ENCODE assay signal across 8 cellular contexts in the genomic region with DNA sequence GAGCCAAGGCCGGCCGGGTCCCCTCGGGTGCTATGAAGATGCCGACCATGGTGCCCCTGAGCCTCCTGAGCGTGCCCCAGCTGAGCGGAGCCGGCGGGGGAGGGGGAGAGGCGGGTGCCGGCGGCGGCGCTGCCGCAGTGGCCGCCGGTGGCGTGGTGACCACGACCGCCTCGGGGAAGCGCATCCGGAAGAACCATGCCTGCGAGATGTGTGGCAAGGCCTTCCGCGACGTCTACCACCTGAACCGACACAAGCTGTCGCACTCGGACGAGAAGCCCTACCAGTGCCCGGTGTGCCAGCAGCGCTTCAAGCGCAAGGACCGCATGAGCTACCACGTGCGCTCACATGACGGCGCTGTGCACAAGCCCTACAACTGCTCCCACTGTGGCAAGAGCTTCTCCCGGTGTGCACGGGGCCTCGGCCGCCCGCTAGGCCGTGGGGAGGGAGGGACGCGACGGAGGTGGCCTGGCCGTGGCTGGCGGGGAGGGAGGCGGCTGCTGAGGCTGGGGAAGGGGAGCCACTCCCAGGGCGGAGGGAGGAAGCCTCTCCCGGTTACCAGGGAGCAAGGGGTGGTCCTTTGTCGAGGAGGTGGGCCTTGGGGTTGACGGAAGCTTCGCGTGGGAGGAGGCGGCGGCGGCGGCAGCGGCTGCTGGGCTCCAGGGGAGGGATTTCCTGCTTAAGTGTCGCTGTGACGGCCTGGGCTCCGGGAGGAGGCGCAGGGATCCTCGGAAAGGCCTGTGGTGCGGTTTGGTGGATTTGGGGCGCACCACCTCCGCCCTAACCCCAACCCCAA. TPM values are rescaled to one million over a fixed set of nuclear protein-coding genes. Genes with fewer than 3 reads are reported as not detected.
A peak's percentile ranks its signal among the peaks of the same experiment; 100 is the strongest.
DNase-seq lines count a peak whose midpoint lies in the region; ATAC-seq, FAIRE-seq and TF ChIP-seq lines count a peak whose summit lies in the region.

No MANE protein-coding gene starts in this region.

- peaks cover 70% of the 10 kb centered on the region for H3K4me1 Mint-ChIP-seq in central memory CD8-positive, alpha-beta T cell

- FAIRE-seq in keratinocyte (lab: Jason Lieb, UNC) = peak; percentile 39

- H3K4me2 ChIP-seq in keratinocyte (ENCODE audit: control insufficient read depth, extremely low read depth, insufficient read depth, low read depth, low read length) = peak overlapping the region; percentile 94

- peaks cover 36% of the 10 kb centered on the region for H3K4me1 ChIP-seq in keratinocyte (ENCODE audit: control insufficient read depth, extremely low read depth, insufficient read depth, low read length)

- H3K9ac ChIP-seq in keratinocyte (ENCODE audit: control insufficient read depth, extremely low read depth, insufficient read depth, low read length) = peak overlapping the region; percentile 78

- H3K4me3 Mint-ChIP-seq in central memory CD8-positive, alpha-beta T cell = peak overlapping the region; percentile 92

- H3K79me2 ChIP-seq in keratinocyte (ENCODE audit: control insufficient read depth, insufficient read depth, low read length) = peaks cover 22% of the 10 kb centered on the region

- H3K9me1 ChIP-seq in keratinocyte (ENCODE audit: control insufficient read depth, extremely low read depth, insufficient read depth, low read length) = peaks cover 2% of the 10 kb centered on the region

- H3K27me3 Mint-ChIP-seq in central memory CD8-positive, alpha-beta T cell = no peaks in the 10 kb centered on the region

- DNase-seq in COR-L47 (lab: John Stamatoyannopoulos, UW) (peak; percentile 86), HCEC 1CT (peak; percentile 89), NCI-H446 (lab: John Stamatoyannopoulos, UW) (peak; percentile 84 to 86), keratinocyte (ENCODE audit: low read depth, low spot score) (no peak)
- peak; percentile 74 to 88 for DNase-seq in central memory CD8-positive, alpha-beta T cell (ENCODE audit: low spot score in 2 of 2)
- peak; percentile 83 for DNase-seq in stimulated activated CD4-positive, alpha-beta T cell treated with anti-CD3 and anti-CD28 coated beads, Interleukin-12 subunit alpha, Interleukin-12 subunit beta, amount 100 ng/mL, for 4 hours

- H3K9me3 ChIP-seq in keratinocyte (ENCODE audit: control insufficient read depth, low read depth, low read length) = no peaks in the 10 kb centered on the region

- ATAC-seq in activated CD4-positive, CD25-positive, alpha-beta regulatory T cell treated with anti-CD3 and anti-CD28 coated beads, Interleukin-2, amount 50 U/mL, for 24 hours = peak; percentile 32 to 36
- ATAC-seq in central memory CD8-positive, alpha-beta T cell (replicated peaks; ENCODE audit: extremely low read depth, poor library complexity, severe bottlenecking) = peak; percentile 49
- no peak for ATAC-seq in GM19397 (IDR thresholded peaks at IDR 0.05; ENCODE audit: unreplicated experiment)

- dilution Hi-C loops in keratinocyte (cut with MboI; ENCODE audit: extremely low pct_ligation_motif_present, low sequenced_read_pairs) = no loop called here

- no peaks in the 10 kb centered on the region for H3K9me3 Mint-ChIP-seq in central memory CD8-positive, alpha-beta T cell

- peaks cover 43% of the 10 kb centered on the region for H3K36me3 Mint-ChIP-seq in central memory CD8-positive, alpha-beta T cell (ENCODE audit: insufficient read depth)

- peak overlapping the region; percentile 47 to 83 (median 77) for H3K4me3 ChIP-seq in keratinocyte (ENCODE audit: control insufficient read depth in 2 of 3, extremely low read depth in 1 of 3, insufficient read depth in 2 of 3, low read depth in 1 of 3, low read length in 3 of 3)

- TF ChIP-seq CTCF in keratinocyte (optimal IDR thresholded peaks at IDR 0.05 in 1 of 3, IDR thresholded peaks at IDR 0.05 in 1 of 3, conservative IDR thresholded peaks at IDR 0.05 in 1 of 3; ENCODE audit: extremely low read depth in 1 of 3, insufficient read depth in 2 of 3, low read length in 3 of 3) = peak; percentile 45 to 71 (median 60)

- peak overlapping the region; percentile 61 for H3K27ac ChIP-seq in keratinocyte (ENCODE audit: control insufficient read depth, insufficient read depth, low read length)

- no peaks in the 10 kb centered on the region for H4K20me1 ChIP-seq in keratinocyte (ENCODE audit: control insufficient read depth, extremely low read depth, insufficient read depth, low read length)

- H3K27ac Mint-ChIP-seq in central memory CD8-positive, alpha-beta T cell (ENCODE audit: low read depth) = peak overlapping the region; percentile 92

- H3K36me3 ChIP-seq in keratinocyte (ENCODE audit: control insufficient read depth in 2 of 2, extremely low read depth in 1 of 2, insufficient read depth in 2 of 2, low read length in 2 of 2) = peaks cover 8 to 9% of the 10 kb centered on the region in 2 experiments

- peaks cover 10% of the 10 kb centered on the region for H3K27me3 ChIP-seq in keratinocyte (ENCODE audit: control insufficient read depth, extremely low read depth, insufficient read depth, low read length)

- H2AFZ ChIP-seq in keratinocyte (ENCODE audit: control insufficient read depth, low read length) = no peak overlapping the region

RNA-seq across cellular contexts. Expression of a gene that starts 1.3 kb away (rescaled TPM):
- 48.5 to 82.3 TPM (median 59.0 TPM) in 3 replicates for polyA plus RNA-seq in keratinocyte
- 43.0 TPM for polyA plus RNA-seq in keratinocyte (2011; ENCODE audit: low read depth)
- 56.3 and 78.7 TPM in 2 replicates for polyA plus RNA-seq in keratinocyte (2011; cell fraction: cytosol; rRNA removed)
- 42.7 and 43.6 TPM in 2 replicates for polyA plus RNA-seq in keratinocyte (2011; cell fraction: nucleus; rRNA removed)
- polyA plus RNA-seq in keratinocyte (2012; ENCODE audit: low replicate concordance) = 63.9 and 156 TPM in 2 replicates
- 139 to 296 TPM (median 165 TPM) in 3 replicates for polyA minus RNA-seq in keratinocyte
- 198 TPM for polyA minus RNA-seq in keratinocyte (2011; cell fraction: cytosol; rRNA and poly(A)+ RNA removed)
- 32.3 and 42.1 TPM in 2 replicates for polyA minus RNA-seq in keratinocyte (2011; cell fraction: nucleus; rRNA and poly(A)+ RNA removed)

RNA-seq across cellular contexts. Expression of a gene that starts 4.4 kb away (rescaled TPM):
- not detected in 3 replicates for polyA plus RNA-seq in keratinocyte
- polyA plus RNA-seq in keratinocyte (2011; ENCODE audit: low read depth) = not detected
- polyA plus RNA-seq in keratinocyte (2011; cell fraction: cytosol; rRNA removed) = not detected in 2 replicates
- 0.04 and 0.14 TPM in 2 replicates for polyA plus RNA-seq in keratinocyte (2011; cell fraction: nucleus; rRNA removed)
- 0.10 and 0.38 TPM in 2 replicates for polyA plus RNA-seq in keratinocyte (2012; ENCODE audit: low replicate concordance)
- not detected in 3 replicates for polyA minus RNA-seq in keratinocyte
- polyA minus RNA-seq in keratinocyte (2011; cell fraction: cytosol; rRNA and poly(A)+ RNA removed) = not detected
- not detected in 2 replicates for polyA minus RNA-seq in keratinocyte (2011; cell fraction: nucleus; rRNA and poly(A)+ RNA removed)

RNA-seq across cellular contexts. Expression of a gene that starts 8.3 kb away (rescaled TPM):
- polyA plus RNA-seq in keratinocyte = 6.4 to 17.1 TPM (median 13.6 TPM) in 3 replicates
- 2.7 TPM for polyA plus RNA-seq in keratinocyte (2011; ENCODE audit: low read depth)
- 5.9 and 12.0 TPM in 2 replicates for polyA plus RNA-seq in keratinocyte (2011; cell fraction: cytosol; rRNA removed)
- polyA plus RNA-seq in keratinocyte (2011; cell fraction: nucleus; rRNA removed) = 5.1 and 5.3 TPM in 2 replicates
- 4.7 and 19.3 TPM in 2 replicates for polyA plus RNA-seq in keratinocyte (2012; ENCODE audit: low replicate concordance)
- 1.5 to 2.7 TPM (median 2.0 TPM) in 3 replicates for polyA minus RNA-seq in keratinocyte
- 4.2 TPM for polyA minus RNA-seq in keratinocyte (2011; cell fraction: cytosol; rRNA and poly(A)+ RNA removed)
- polyA minus RNA-seq in keratinocyte (2011; cell fraction: nucleus; rRNA and poly(A)+ RNA removed) = 2.3 and 2.9 TPM in 2 replicates

RNA-seq across cellular contexts. Expression of a gene that starts 12.6 kb away (rescaled TPM):
- 130 to 213 TPM (median 148 TPM) in 3 replicates for polyA plus RNA-seq in keratinocyte
- 29.4 TPM for polyA plus RNA-seq in keratinocyte (2011; ENCODE audit: low read depth)
- polyA plus RNA-seq in keratinocyte (2011; cell fraction: cytosol; rRNA removed) = 124 and 190 TPM in 2 replicates
- polyA plus RNA-seq in keratinocyte (2011; cell fraction: nucleus; rRNA removed) = 291 and 376 TPM in 2 replicates
- polyA plus RNA-seq in keratinocyte (2012; ENCODE audit: low replicate concordance) = 69.0 and 193 TPM in 2 replicates
- 404 to 958 TPM (median 529 TPM) in 3 replicates for polyA minus RNA-seq in keratinocyte
- 337 TPM for polyA minus RNA-seq in keratinocyte (2011; cell fraction: cytosol; rRNA and poly(A)+ RNA removed)
- polyA minus RNA-seq in keratinocyte (2011; cell fraction: nucleus; rRNA and poly(A)+ RNA removed) = 295 and 307 TPM in 2 replicates

RNA-seq across cellular contexts. Expression of a gene that starts 17.1 kb away (rescaled TPM):
- 36.3 to 48.3 TPM (median 43.7 TPM) in 3 replicates for polyA plus RNA-seq in keratinocyte
- 14.3 TPM for polyA plus RNA-seq in keratinocyte (2011; ENCODE audit: low read depth)
- polyA plus RNA-seq in keratinocyte (2011; cell fraction: cytosol; rRNA removed) = 17.2 and 23.7 TPM in 2 replicates
- 72.3 and 83.5 TPM in 2 replicates for polyA plus RNA-seq in keratinocyte (2011; cell fraction: nucleus; rRNA removed)
- 15.4 and 26.9 TPM in 2 replicates for polyA plus RNA-seq in keratinocyte (2012; ENCODE audit: low replicate concordance)
- 46.4 to 57.5 TPM (median 48.8 TPM) in 3 replicates for polyA minus RNA-seq in keratinocyte
- polyA minus RNA-seq in keratinocyte (2011; cell fraction: cytosol; rRNA and poly(A)+ RNA removed) = 41.4 TPM
- 39.9 and 56.2 TPM in 2 replicates for polyA minus RNA-seq in keratinocyte (2011; cell fraction: nucleus; rRNA and poly(A)+ RNA removed)
